8 cellular contexts compared by ENCODE assay signal in genomic region chr19:58381460-58382220, GRCh38. TPM values are rescaled to one million over a fixed set of nuclear protein-coding genes. Genes with fewer than 3 reads are reported as not detected.
DNase-seq lines count a peak whose midpoint lies in the region; TF ChIP-seq lines count a peak whose summit lies in the region.

No MANE protein-coding gene starts in this region.

- H3K4me1 Mint-ChIP-seq in activated naive CD4-positive, alpha-beta T cell treated with anti-CD3 and anti-CD28 coated beads, Interleukin-2, amount 50 U/mL, for 24 hours: peaks cover 27% of the 10 kb centered on the region

- H3K56ac ChIP-seq in mesendoderm (ENCODE audit: low read length): peak overlapping the region; percentile 70

- no peak for DNase-seq in activated naive CD4-positive, alpha-beta T cell (lab: John Stamatoyannopoulos, UW)
- no peak for DNase-seq in breast epithelium (ENCODE audit: low spot score in 2 of 2)
- no peak for DNase-seq in mesendoderm
- no peak for DNase-seq in AG08395 (ENCODE audit: low spot score)
- no peak for DNase-seq in putamen (ENCODE audit: low spot score)
- no peak for DNase-seq in NCI-H1417 (lab: John Stamatoyannopoulos, UW)

- no peak overlapping the region for H2AK5ac ChIP-seq in mesendoderm (ENCODE audit: low read length)

- no peaks in the 10 kb centered on the region for H3K27me3 Mint-ChIP-seq in activated naive CD4-positive, alpha-beta T cell treated with anti-CD3 and anti-CD28 coated beads, Interleukin-2, amount 50 U/mL, for 24 hours

- no peak overlapping the region for H3K18ac ChIP-seq in mesendoderm (ENCODE audit: low read length)

- peak overlapping the region; percentile 84 for H3K4me2 ChIP-seq in mesendoderm (ENCODE audit: low read length)

- TF ChIP-seq CTCF in breast epithelium (IDR thresholded peaks at IDR 0.05): no peak

- WGBS in mesendoderm (ENCODE audit: extremely low coverage, insufficient coverage, low lambda C conversion rate): no CpG with 5 or more reads among the region's 26 CpGs
- WGBS in urinary bladder: 28% methylated on average over 26 of the region's 26 CpGs

- no peak overlapping the region for H3K4ac ChIP-seq in mesendoderm (ENCODE audit: low read depth, low read length)

- no peak overlapping the region for H2BK15ac ChIP-seq in mesendoderm (replicated peaks; ENCODE audit: low read depth)

- H3K79me2 ChIP-seq in mesendoderm (ENCODE audit: control insufficient read depth, insufficient read depth, low read length): no peaks in the 10 kb centered on the region

- H3K9me3 ChIP-seq in breast epithelium: no peaks in the 10 kb centered on the region

- H3K4me3 ChIP-seq in breast epithelium: peak overlapping the region; percentile 74 to 92 (median 83)
- H3K4me3 ChIP-seq in mesendoderm (ENCODE audit: low read length): peak overlapping the region; percentile 77
- H3K4me3 ChIP-seq in urinary bladder (ENCODE audit: low read depth, low read length): peak overlapping the region; percentile 50

- H2BK120ac ChIP-seq in mesendoderm (ENCODE audit: low read depth, low read length): no peak overlapping the region

- H3K27ac ChIP-seq in breast epithelium (peak overlapping the region; percentile 92 to 96), mesendoderm (ENCODE audit: low read depth, low read length) (no peak overlapping the region), urinary bladder (ENCODE audit: low read depth) (peak overlapping the region; percentile 54)

- H3K23ac ChIP-seq in mesendoderm (ENCODE audit: low read length): no peak overlapping the region

- H3K27me3 ChIP-seq in breast epithelium: no peaks in the 10 kb centered on the region
- no peaks in the 10 kb centered on the region for H3K27me3 ChIP-seq in mesendoderm (ENCODE audit: insufficient read depth, low read length, poor library complexity)

- intact Hi-C loops in breast epithelium (cut with DNase I; ENCODE audit: low total_unique reads): no loop called here

- H3K27ac Mint-ChIP-seq in activated naive CD4-positive, alpha-beta T cell treated with anti-CD3 and anti-CD28 coated beads, Interleukin-2, amount 50 U/mL, for 24 hours: peak overlapping the region; percentile 93

- H3K4me1 ChIP-seq in breast epithelium (peaks cover 12 to 24% of the 10 kb centered on the region in 2 donors), mesendoderm (ENCODE audit: control insufficient read depth, low read depth, low read length) (peaks cover 4% of the 10 kb centered on the region), urinary bladder (ENCODE audit: insufficient read depth) (no peaks in the 10 kb centered on the region)

- no peaks in the 10 kb centered on the region for H3K9me3 Mint-ChIP-seq in activated naive CD4-positive, alpha-beta T cell treated with anti-CD3 and anti-CD28 coated beads, Interleukin-2, amount 50 U/mL, for 24 hours

- no peak overlapping the region for H4K5ac ChIP-seq in mesendoderm (ENCODE audit: low read length)

- peak overlapping the region; percentile 68 for H3K9ac ChIP-seq in mesendoderm (ENCODE audit: low read length)

- H3K79me1 ChIP-seq in mesendoderm (ENCODE audit: low read length): peaks cover 4% of the 10 kb centered on the region

- no peaks in the 10 kb centered on the region for H3K36me3 ChIP-seq in breast epithelium
- no peaks in the 10 kb centered on the region for H3K36me3 ChIP-seq in mesendoderm (ENCODE audit: control insufficient read depth, insufficient read depth, low read length)
- H3K36me3 ChIP-seq in urinary bladder (ENCODE audit: insufficient read depth): no peaks in the 10 kb centered on the region

- no peak for TF ChIP-seq POLR2A in breast epithelium (IDR thresholded peaks at IDR 0.05)

- H4K8ac ChIP-seq in mesendoderm (ENCODE audit: low read depth, low read length): no peak overlapping the region

- H3K4me3 Mint-ChIP-seq in activated naive CD4-positive, alpha-beta T cell treated with anti-CD3 and anti-CD28 coated beads, Interleukin-2, amount 50 U/mL, for 24 hours: peak overlapping the region; percentile 95

- H3K36me3 Mint-ChIP-seq in activated naive CD4-positive, alpha-beta T cell treated with anti-CD3 and anti-CD28 coated beads, Interleukin-2, amount 50 U/mL, for 24 hours: no peaks in the 10 kb centered on the region

- no peak overlapping the region for H2BK5ac ChIP-seq in mesendoderm (ENCODE audit: low read length)

RNA-seq across cellular contexts. Expression of gene ZNF837, which starts 0.8 kb away (rescaled TPM):
- total RNA-seq in breast epithelium (1 to 10 TPM; 1.3 to 6.6 (median 2.3) TPM), urinary bladder (1.5 TPM)
- polyA plus RNA-seq in mesendoderm (2013, experiment 1 of 2): 1.7 TPM
- polyA plus RNA-seq in mesendoderm (2013, experiment 2 of 2): 1.8 TPM
- 1.6 TPM for polyA plus RNA-seq in urinary bladder

RNA-seq across cellular contexts. Expression of gene RPS5, which starts 5.4 kb away (rescaled TPM):
- total RNA-seq in breast epithelium (1,000 to 10,000 TPM; 1,794 to 2,659 (median 2,022) TPM), urinary bladder (1,214 TPM)
- polyA plus RNA-seq in mesendoderm (2013, experiment 1 of 2): 1,257 TPM
- polyA plus RNA-seq in mesendoderm (2013, experiment 2 of 2): 1,274 TPM
- polyA plus RNA-seq in urinary bladder: 1,879 TPM

RNA-seq across cellular contexts. Expression of gene RNF225, which starts 13.8 kb away (rescaled TPM):
- total RNA-seq in breast epithelium (1 to 10 TPM in 1 of 3 donors, not detected in 2; 2.9 TPM), urinary bladder (not detected)
- 0.06 TPM for polyA plus RNA-seq in mesendoderm (2013, experiment 1 of 2)
- polyA plus RNA-seq in mesendoderm (2013, experiment 2 of 2): 0.10 TPM
- 0.11 TPM for polyA plus RNA-seq in urinary bladder

RNA-seq across cellular contexts. Expression of gene ZNF497, which starts 19.1 kb away (rescaled TPM):
- 1 to 10 TPM in 2 of 3 donors, under 1 TPM in 1; 0.80 to 5.3 (median 3.6) TPM for total RNA-seq in breast epithelium
- polyA plus RNA-seq in mesendoderm (2013, experiment 1 of 2): 0.46 TPM
- 0.49 TPM for polyA plus RNA-seq in mesendoderm (2013, experiment 2 of 2)
- 2.1 TPM for total RNA-seq in urinary bladder
- polyA plus RNA-seq in urinary bladder: 0.73 TPM

RNA-seq across cellular contexts. Expression of gene ZNF584, which starts 26.8 kb away (rescaled TPM):
- total RNA-seq in breast epithelium (10 to 100 TPM; 13.6 to 16.1 (median 15.8) TPM), urinary bladder (13.6 TPM)
- polyA plus RNA-seq in mesendoderm (2013, experiment 1 of 2): 2.0 TPM
- 1.9 TPM for polyA plus RNA-seq in mesendoderm (2013, experiment 2 of 2)
- polyA plus RNA-seq in urinary bladder: 18.5 TPM
